Comparison of ENCODE assay signal across 24 cellular contexts in genomic region chr5:168645195-168645594, GRCh38.
DNase-seq lines count a peak whose midpoint lies in the region; ATAC-seq and TF ChIP-seq lines count a peak whose summit lies in the region.
"Had no signal": no experiment of that assay in that cellular context is flagged by ENCODE, and none has a peak within 500 bp of the region (broad histone marks: within the 10 kb centered on the region; RNA-seq: fewer than 3 reads in every experiment).

No MANE protein-coding gene starts in this region.

- POLR2A ChIA-PET in Panc1 (lab: Charles Lee), result no interaction called here

- H3K9ac ChIP-seq in endodermal cell (ENCODE audit: extremely low read depth, low read length, poor library complexity, severe bottlenecking), result no peak overlapping the region
- H3K9ac ChIP-seq: BLaER1 had no signal

- no peak overlapping the region for H3K4me3 Mint-ChIP-seq in endodermal cell
- H3K4me3 Mint-ChIP-seq: B cell; CD14-positive monocyte; CD4-positive, alpha-beta memory T cell; CD4-positive, CD25-positive, alpha-beta regulatory T cell; CD8-positive, alpha-beta memory T cell had no signal

- peaks cover 3% of the 10 kb centered on the region for H3K36me3 Mint-ChIP-seq in endodermal cell (ENCODE audit: low read depth)
- H3K36me3 Mint-ChIP-seq: CD14-positive monocyte; CD4-positive, alpha-beta memory T cell; CD4-positive, CD25-positive, alpha-beta regulatory T cell; CD8-positive, alpha-beta memory T cell had no signal

- H3K27me3 Mint-ChIP-seq in endodermal cell (ENCODE audit: insufficient read depth), result peaks cover 7% of the 10 kb centered on the region
- H3K27me3 Mint-ChIP-seq: B cell had no signal

- in situ Hi-C loops in Panc1 (cut with HindIII; ENCODE audit: low pct_unique_long_range_greater_than_20kb, low sequenced_read_pairs), result no loop called here

- TF ChIP-seq CTCF in Panc1 (IDR thresholded peaks at IDR 0.05) (0 out of 2 replicates have a peak, but pooled peaks have one; percentile 4), mucosa of descending colon (IDR thresholded peaks at IDR 0.05) (no peak), endodermal cell (conservative IDR thresholded peaks at IDR 0.05) (no peak)

- peaks cover 14% of the 10 kb centered on the region for H3K9me3 Mint-ChIP-seq in endodermal cell

- no peak for ATAC-seq in Panc1
- peak; percentile 85 for ATAC-seq in mucosa of descending colon
- ATAC-seq: A549, GM12878 had no signal

- no peak overlapping the region for H3K4me3 ChIP-seq in Panc1 (ENCODE audit: low read depth in 2 of 2, low read length in 2 of 2)
- H3K4me3 ChIP-seq in mucosa of descending colon, result no peak overlapping the region
- no peak overlapping the region for H3K4me3 ChIP-seq in endodermal cell (ENCODE audit: low read length)
- H3K4me3 ChIP-seq: A549, BLaER1, GM12878 had no signal

- intact Hi-C loops in Panc1 (cut with micrococcal nuclease; ENCODE audit: unreplicated experiment) (no loop called here), mucosa of descending colon (cut with DNase I, micrococcal nuclease) (no loop called here)

- H3K4me1 ChIP-seq in Panc1 (ENCODE audit: control insufficient read depth, insufficient read depth, low read length), result no peaks in the 10 kb centered on the region
- no peaks in the 10 kb centered on the region for H3K4me1 ChIP-seq in mucosa of descending colon (ENCODE audit: low read depth)
- H3K4me1 ChIP-seq in endodermal cell (ENCODE audit: control insufficient read depth, insufficient read depth, low read length), result peaks cover 7% of the 10 kb centered on the region
- H3K4me1 ChIP-seq: BLaER1 had no signal

- 100% methylated on average over 1 to 3 of the region's 3 CpGs for WGBS in endodermal cell (ENCODE audit: insufficient coverage in 1 of 2, insufficient read length in 1 of 2), 2 experiments

- CTCF ChIA-PET in Panc1 (lab: Charles Lee), result no interaction called here

- H3K9me3 ChIP-seq in Panc1 (ENCODE audit: control insufficient read depth, insufficient read depth, low read depth, low read length) (no peaks in the 10 kb centered on the region), mucosa of descending colon (no peaks in the 10 kb centered on the region), endodermal cell (ENCODE audit: control insufficient read depth, low read length) (peaks cover 11% of the 10 kb centered on the region)
- H3K9me3 ChIP-seq: BLaER1 had no signal

- DNase-seq in Panc1 (ENCODE audit: low read depth, low spot score) (no peak), epithelial cell of prostate (ENCODE audit: low read depth, low spot score) (no peak), mucosa of descending colon (no peak), SW 1271 (lab: John Stamatoyannopoulos, UW) (no peak), endodermal cell (no peak)
- DNase-seq: AML-193; C1 segment of cervical spinal cord; CD4-positive, alpha-beta memory T cell; CD4-positive, CD25-positive, alpha-beta regulatory T cell; CD8-positive, alpha-beta memory T cell; COR-L47; DMS 273 treated with DMSO at 0.1 percent for 48 hours; DMS153; DMS53; DMS79; DND-41; EL; GDM1 had no signal

- BruUV-seq in Panc1 (replicated peaks; lab: Mats Ljungman, UMichigan), result no TSS peak

- H3K4me1 Mint-ChIP-seq in endodermal cell, result peaks cover 2% of the 10 kb centered on the region
- H3K4me1 Mint-ChIP-seq: B cell; CD14-positive monocyte; CD4-positive, alpha-beta memory T cell; CD8-positive, alpha-beta memory T cell had no signal

- H3K36me3 ChIP-seq in Panc1 (ENCODE audit: control insufficient read depth, insufficient read depth, low read length) (no peaks in the 10 kb centered on the region), mucosa of descending colon (ENCODE audit: low read depth) (no peaks in the 10 kb centered on the region), endodermal cell (ENCODE audit: control insufficient read depth, insufficient read depth, low read length) (no peaks in the 10 kb centered on the region)
- H3K36me3 ChIP-seq: BLaER1 had no signal

- H3K27ac ChIP-seq in Panc1 (ENCODE audit: low read length) (no peak overlapping the region), epithelial cell of prostate (peak overlapping the region; percentile 95), endodermal cell (ENCODE audit: low read depth, low read length) (no peak overlapping the region)
- H3K27ac ChIP-seq: 22Rv1, BLaER1 had no signal

- H3K27ac Mint-ChIP-seq in endodermal cell, result no peak overlapping the region
- H3K27ac Mint-ChIP-seq: B cell; CD14-positive monocyte; CD4-positive, alpha-beta memory T cell; CD4-positive, CD25-positive, alpha-beta regulatory T cell; CD8-positive, alpha-beta memory T cell had no signal

- peaks cover under 1% of the 10 kb centered on the region; the same call in 1 of the 2 replicates for H3K27me3 ChIP-seq in Panc1 (ENCODE audit: control insufficient read depth, insufficient read depth, low read length)
- H3K27me3 ChIP-seq in endodermal cell (ENCODE audit: control insufficient read depth, insufficient read depth, low read length, poor library complexity, severe bottlenecking), result no peaks in the 10 kb centered on the region
- H3K27me3 ChIP-seq: BLaER1 had no signal
